24 cellular contexts compared by ENCODE assay signal in genomic region chr19:45025264-45025663, GRCh38. TPM values are rescaled to one million over a fixed set of nuclear protein-coding genes. Genes with fewer than 3 reads are reported as not detected.
DNase-seq lines count a peak whose midpoint lies in the region; ATAC-seq, FAIRE-seq and TF ChIP-seq lines count a peak whose summit lies in the region.
"Had no signal": no experiment of that assay in that cellular context is flagged by ENCODE, and none has a peak within 500 bp of the region (broad histone marks: within the 10 kb centered on the region; RNA-seq: fewer than 3 reads in every experiment).

No MANE protein-coding gene starts in this region.

- H4K20me1 ChIP-seq in GM12878 (ENCODE audit: control insufficient read depth, insufficient read depth) (no peaks in the 10 kb centered on the region), PC-3 (ENCODE audit: low read length) (no peaks in the 10 kb centered on the region)

- H3K79me1 ChIP-seq in neuronal stem cell (ENCODE audit: low read depth, low read length), result no peaks in the 10 kb centered on the region

- RAD21 ChIA-PET in GM12878 (lab: Charles Lee; ENCODE audit: unreplicated experiment), result no interaction called here

- H3K4ac ChIP-seq in neuronal stem cell (ENCODE audit: low read length), result no peak overlapping the region

- H3K14ac ChIP-seq in neuronal stem cell (ENCODE audit: low read length), result no peak overlapping the region

- CTCF ChIA-PET in GM12878 (lab: Yijun Ruan, JAX) (interaction anchor here (1.8 kb wide), 1 partner anchor 14 kb away, joined by 7 read pairs; the partner anchor contains the start of gene CLASRP), PC-3 (lab: Charles Lee) (no interaction called here)

- H3K4me1 ChIP-seq in GM12878 (ENCODE audit: control insufficient read depth, insufficient read depth, low read length), result no peaks in the 10 kb centered on the region
- H3K4me1 ChIP-seq in neuronal stem cell (ENCODE audit: control insufficient read depth in 2 of 2, insufficient read depth in 1 of 2, low read depth in 1 of 2, low read length in 2 of 2), result no peaks in the 10 kb centered on the region
- H3K4me1 ChIP-seq in PC-3 (ENCODE audit: insufficient read depth, low read length), result no peaks in the 10 kb centered on the region
- H3K4me1 ChIP-seq: A549, BE2C had no signal

- H3K9me2 ChIP-seq in PC-3 (replicated peaks; ENCODE audit: low read length), result no peaks in the 10 kb centered on the region

- POLR2A ChIA-PET in GM12878 (lab: Charles Lee) (no interaction called here), PC-3 (lab: Charles Lee; ENCODE audit: unreplicated experiment) (no interaction called here)

- WGBS in GM12878 (ENCODE audit: insufficient coverage, insufficient replicate concordance, low lambda C conversion rate, missing lambda C conversion rate), result 99% methylated on average over 9 of the region's 9 CpGs
- no CpG with 5 or more reads among the region's 9 CpGs for WGBS in neuronal stem cell (ENCODE audit: extremely low coverage in 2 of 2, insufficient read length in 2 of 2, insufficient replicate concordance in 1 of 2), 2 donors

- no peak overlapping the region for H3K27ac ChIP-seq in GM12878 (ENCODE audit: control insufficient read depth, insufficient read depth)
- no peak overlapping the region for H3K27ac ChIP-seq in neuronal stem cell (replicated peaks; ENCODE audit: low read length)
- H3K27ac ChIP-seq in PC-3 (ENCODE audit: low read length), result no peak overlapping the region
- H3K27ac ChIP-seq: A549; BLaER1 treated with 17β-estradiol and CSF1 and Interleukin-3, amounts not matched to agents 10 nM and 100 nM; GM23248 had no signal

- no peak overlapping the region for H4K8ac ChIP-seq in neuronal stem cell (ENCODE audit: low read depth, low read length)

- H3K27me3 ChIP-seq in GM12878 (replicated peaks in 1 of 2; ENCODE audit: control insufficient read depth in 2 of 2, insufficient read depth in 2 of 2, low read length in 1 of 2), result no peaks in the 10 kb centered on the region
- H3K27me3 ChIP-seq in neuronal stem cell (ENCODE audit: control insufficient read depth in 3 of 3, insufficient read depth in 3 of 3, low read depth in 1 of 3, low read length in 3 of 3), result no peaks in the 10 kb centered on the region
- H3K27me3 ChIP-seq in PC-3 (ENCODE audit: low read length), result no peaks in the 10 kb centered on the region
- H3K27me3 ChIP-seq: BE2C; BLaER1 treated with 17β-estradiol and CSF1 and Interleukin-3, amounts not matched to agents 10 nM and 100 nM had no signal

- peaks cover 8 to 12% of the 10 kb centered on the region in 2 experiments; a peak in 3 of 4 replicates for H3K36me3 ChIP-seq in GM12878 (ENCODE audit: control insufficient read depth in 2 of 2, insufficient read depth in 2 of 2, low read length in 1 of 2)
- no peaks in the 10 kb centered on the region for H3K36me3 ChIP-seq in neuronal stem cell (replicated peaks in 1 of 2; ENCODE audit: control insufficient read depth in 2 of 2, insufficient read depth in 2 of 2, low read length in 2 of 2)
- no peaks in the 10 kb centered on the region for H3K36me3 ChIP-seq in PC-3 (ENCODE audit: low read depth, low read length)
- H3K36me3 ChIP-seq: BE2C had no signal

- no peak overlapping the region for H2BK5ac ChIP-seq in neuronal stem cell (ENCODE audit: low read length)

- H3K79me2 ChIP-seq in GM12878 (ENCODE audit: control insufficient read depth, insufficient read depth, low read length), result no peaks in the 10 kb centered on the region
- no peaks in the 10 kb centered on the region for H3K79me2 ChIP-seq in PC-3 (ENCODE audit: low read length)

- H3K4me3 ChIP-seq in GM12878 (no peak overlapping the region), neuronal stem cell (ENCODE audit: low read length in 2 of 2) (no peak overlapping the region), PC-3 (ENCODE audit: low read length) (no peak overlapping the region)
- H3K4me3 ChIP-seq: A549; BLaER1 treated with 17β-estradiol and CSF1 and Interleukin-3, amounts not matched to agents 10 nM and 100 nM; GM23248 had no signal

- BruUV-seq in GM12878 (replicated peaks; lab: Mats Ljungman, UMichigan) (no TSS peak), PC-3 (replicated peaks; lab: Mats Ljungman, UMichigan) (no TSS peak)

- intact Hi-C loops in GM12878 (cut with micrococcal nuclease; ENCODE audit: unreplicated experiment), result no loop called here
- intact Hi-C loops in PC-3 (cut with micrococcal nuclease), result no loop called here

- peak overlapping the region; percentile 80 for H3K23ac ChIP-seq in neuronal stem cell (ENCODE audit: low read depth, low read length, poor library complexity)

- H2AK5ac ChIP-seq in neuronal stem cell (ENCODE audit: low read depth, low read length), result no peak overlapping the region

- TF ChIP-seq CTCF in GM12878 (IDR thresholded peaks at IDR 0.05 in 2 of 3, conservative IDR thresholded peaks at IDR 0.05 in 1 of 3; ENCODE audit: control insufficient read depth in 2 of 3, extremely low read depth in 1 of 3, insufficient read depth in 1 of 3, low read depth in 3 of 3, low read length in 3 of 3) (no peak), PC-3 (conservative IDR thresholded peaks at IDR 0.05; ENCODE audit: low read depth, low read length) (no peak)

- H3K18ac ChIP-seq in neuronal stem cell (ENCODE audit: low read length), result no peak overlapping the region

- no peak for FAIRE-seq in GM12878 (lab: Jason Lieb, UNC)
- FAIRE-seq: A549, D721Med, GM12892, GM19239 had no signal

- H4K91ac ChIP-seq in neuronal stem cell (ENCODE audit: low read depth, low read length, poor library complexity), result no peak overlapping the region

- H2BK12ac ChIP-seq in neuronal stem cell (ENCODE audit: low read length), result no peak overlapping the region

- ATAC-seq in GM12878 (no peak), esophagus mucosa (peak; percentile 31), PC-3 (no peak), GM19035 (IDR thresholded peaks at IDR 0.05; ENCODE audit: unreplicated experiment) (no peak)

- TF ChIP-seq RAD21 in GM12878 (IDR thresholded peaks at IDR 0.05; ENCODE audit: insufficient read depth, low read depth, low read length), result no peak

- no peak for DNase-seq in GM12878 (ENCODE audit: low read depth, low spot score)
- DNase-seq in neuronal stem cell (ENCODE audit: low spot score), result no peak
- DNase-seq in PC-3, result no peak
- DNase-seq in GOT3 (lab: John Stamatoyannopoulos, UW), result no peak
- DNase-seq: 8988T; ACHN; AML-193; BE2C; CD4-positive, alpha-beta T cell; CD8-positive, alpha-beta memory T cell; DMS 273 treated with DMSO at 0.1 percent for 48 hours; DMS79; GF-D8; GM23248; H7; HCEC 1CT had no signal

- peak; percentile 35; the same call in 1 of the 2 replicates for TF ChIP-seq POLR2A in GM12878 (IDR thresholded peaks at IDR 0.05; ENCODE audit: low read depth, low read length)

- H3K9me3 ChIP-seq in GM12878 (replicated peaks; ENCODE audit: control insufficient read depth, insufficient read depth, low read length), result no peaks in the 10 kb centered on the region
- peaks cover 0 to 2% of the 10 kb centered on the region in 2 donors for H3K9me3 ChIP-seq in neuronal stem cell (replicated peaks in 1 of 2; ENCODE audit: control insufficient read depth in 2 of 2, insufficient read depth in 1 of 2, low read depth in 1 of 2, low read length in 2 of 2)
- H3K9me3 ChIP-seq in PC-3 (ENCODE audit: low read length), result no peaks in the 10 kb centered on the region
- H3K9me3 ChIP-seq: A549, BE2C had no signal

- no peak overlapping the region for H2BK120ac ChIP-seq in neuronal stem cell (ENCODE audit: low read depth, low read length)

- no peaks in the 10 kb centered on the region for H3F3A ChIP-seq in PC-3 (ENCODE audit: low read length, unreplicated experiment)

- no peak for TF ChIP-seq EP300 in GM12878 (IDR thresholded peaks at IDR 0.05; ENCODE audit: borderline replicate concordance in 1 of 2, control insufficient read depth in 1 of 2, low read depth in 2 of 2, low read length in 2 of 2)

- H3K4me2 ChIP-seq in GM12878 (ENCODE audit: control insufficient read depth, insufficient read depth), result no peak overlapping the region
- no peak overlapping the region for H3K4me2 ChIP-seq in neuronal stem cell (ENCODE audit: insufficient read depth, low read length, poor library complexity, severe bottlenecking)
- no peak overlapping the region for H3K4me2 ChIP-seq in PC-3 (ENCODE audit: low read length)
- H3K4me2 ChIP-seq: A549; BLaER1 treated with 17β-estradiol and CSF1 and Interleukin-3, amounts not matched to agents 10 nM and 100 nM had no signal

- H2AFZ ChIP-seq in GM12878 (ENCODE audit: control insufficient read depth, low read depth, low read length) (no peak overlapping the region), neuronal stem cell (ENCODE audit: low read length) (no peak overlapping the region), PC-3 (ENCODE audit: low read length) (no peak overlapping the region)
- H2AFZ ChIP-seq: GM23248 had no signal

- SMC1A ChIA-PET in GM12878 (lab: Charles Lee; ENCODE audit: uncharacterized antibody, unreplicated experiment), result interaction anchor here (1.4 kb wide), 1 partner anchor 14 kb away, joined by 3 read pairs; the partner anchor contains the start of gene CLASRP

- in situ Hi-C loops in GM12878 (cut with MboI), result no loop called here

- H3K9ac ChIP-seq in GM12878 (ENCODE audit: control insufficient read depth, insufficient read depth, low read length) (no peak overlapping the region), neuronal stem cell (ENCODE audit: low read depth, low read length, poor library complexity) (no peak overlapping the region), PC-3 (ENCODE audit: low read length) (no peak overlapping the region)
- H3K9ac ChIP-seq: BLaER1 treated with 17β-estradiol and CSF1 and Interleukin-3, amounts not matched to agents 10 nM and 100 nM; GM23248 had no signal

- H2BK15ac ChIP-seq in neuronal stem cell (ENCODE audit: low read length), result no peak overlapping the region

RNA-seq across cellular contexts. Expression of gene CLASRP, which starts 13.6 kb away (rescaled TPM):
- total RNA-seq in GM12878 (2013; cell fraction: nucleolus; rRNA removed), result 116 and 141 TPM in 2 replicates
- total RNA-seq in GM12878 (2014; rRNA removed) (28.5 and 28.9 TPM in 2 replicates), GM12878 (2014; rRNA removed; fragmentation: Illumina TruSeq; extraction: Trizol) (31.9 and 33.6 TPM in 2 replicates), GM12878 (2021) (66.7 and 75.8 TPM in 2 replicates), esophagus mucosa (30.8 TPM), PC-3 (2014; rRNA removed) (32.3 and 38.9 TPM in 2 replicates)
- polyA plus RNA-seq in GM12878 (2011; ENCODE audit: low read depth), result 32.0 TPM
- polyA plus RNA-seq in GM12878 (2011; rRNA removed) (24.6 and 40.4 TPM in 2 replicates), GM12878 (2014; fragmentation: Illumina TruSeq; extraction: Trizol) (20.2 and 37.2 TPM in 2 replicates), GM12878 (2014; fragmentation: Nextera tagmentation; extraction: Ambion mirVana) (1 to 10 TPM in 1 of 2 experiments, under 1 TPM in 1; 0.68 to 2.3 TPM), GM12878 (2014; rRNA removed) (62.5 and 80.2 TPM in 2 replicates), GM12878 (2016; fragmentation: Nextera tagmentation; extraction: Ambion mirVana) (10 to 100 TPM; 18.5 to 23.6 TPM)
- polyA plus RNA-seq in GM12878 (2011; cell fraction: cytosol; rRNA removed), result 19.2 and 19.5 TPM in 2 replicates
- polyA plus RNA-seq in GM12878 (2011; cell fraction: nucleus; rRNA removed), result 208 and 258 TPM in 2 replicates
- polyA plus RNA-seq in GM12878 (2012), result 58.3 and 93.7 TPM in 2 replicates
- 23.8 and 26.4 TPM in 2 replicates for polyA minus RNA-seq in GM12878 (2011; rRNA and poly(A)+ RNA removed)
- polyA minus RNA-seq in GM12878 (2011; cell fraction: cytosol; rRNA and poly(A)+ RNA removed), result 7.9 and 9.6 TPM in 2 replicates
- 20.9 and 53.9 TPM in 2 replicates for polyA minus RNA-seq in GM12878 (2011; cell fraction: nucleus; rRNA and poly(A)+ RNA removed)
- polyA plus RNA-seq in neuronal stem cell (2013, experiment 1 of 2), result 37.0 TPM
- 35.8 TPM for polyA plus RNA-seq in neuronal stem cell (2013, experiment 2 of 2)

RNA-seq across cellular contexts. Expression of gene RELB, which starts 24.0 kb away (rescaled TPM):
- total RNA-seq in GM12878 (2013; cell fraction: nucleolus; rRNA removed), result 26.2 and 27.0 TPM in 2 replicates
- total RNA-seq in GM12878 (2014; rRNA removed) (14.6 and 22.8 TPM in 2 replicates), GM12878 (2014; rRNA removed; fragmentation: Illumina TruSeq; extraction: Trizol) (8.4 and 9.1 TPM in 2 replicates), GM12878 (2021) (43.4 and 43.8 TPM in 2 replicates), esophagus mucosa (6.6 TPM), PC-3 (2014; rRNA removed) (4.8 and 15.2 TPM in 2 replicates)
- 7.3 TPM for polyA plus RNA-seq in GM12878 (2011; ENCODE audit: low read depth)
- polyA plus RNA-seq in GM12878 (2011; rRNA removed) (9.9 and 20.6 TPM in 2 replicates), GM12878 (2014; fragmentation: Illumina TruSeq; extraction: Trizol) (3.6 and 5.6 TPM in 2 replicates), GM12878 (2014; fragmentation: Nextera tagmentation; extraction: Ambion mirVana) (1 to 10 TPM in 1 of 2 experiments, under 1 TPM in 1; 0.66 to 3.2 TPM), GM12878 (2014; rRNA removed) (27.9 and 38.9 TPM in 2 replicates), GM12878 (2016; fragmentation: Nextera tagmentation; extraction: Ambion mirVana) (10 to 100 TPM; 11.1 to 14.5 TPM)
- 34.4 and 43.0 TPM in 2 replicates for polyA plus RNA-seq in GM12878 (2011; cell fraction: cytosol; rRNA removed)
- polyA plus RNA-seq in GM12878 (2011; cell fraction: nucleus; rRNA removed), result 42.0 and 52.3 TPM in 2 replicates
- polyA plus RNA-seq in GM12878 (2012), result 27.3 and 32.8 TPM in 2 replicates
- polyA minus RNA-seq in GM12878 (2011; rRNA and poly(A)+ RNA removed), result 27.9 and 45.2 TPM in 2 replicates
- polyA minus RNA-seq in GM12878 (2011; cell fraction: cytosol; rRNA and poly(A)+ RNA removed), result 30.0 and 34.2 TPM in 2 replicates
- polyA minus RNA-seq in GM12878 (2011; cell fraction: nucleus; rRNA and poly(A)+ RNA removed), result 9.7 and 20.9 TPM in 2 replicates
- polyA plus RNA-seq in neuronal stem cell (2013, experiment 1 of 2), result 7.2 TPM
- polyA plus RNA-seq in neuronal stem cell (2013, experiment 2 of 2), result 7.2 TPM

RNA-seq across cellular contexts. Expression of gene ZNF296, which starts 51.0 kb away (rescaled TPM):
- 5.5 and 7.7 TPM in 2 replicates for total RNA-seq in GM12878 (2013; cell fraction: nucleolus; rRNA removed)
- total RNA-seq in GM12878 (2014; rRNA removed) (2.0 and 3.5 TPM in 2 replicates), GM12878 (2014; rRNA removed; fragmentation: Illumina TruSeq; extraction: Trizol) (0.83 and 0.98 TPM in 2 replicates), GM12878 (2021) (21.3 and 23.5 TPM in 2 replicates), esophagus mucosa (8.1 TPM), PC-3 (2014; rRNA removed) (0.52 and 2.4 TPM in 2 replicates)
- polyA plus RNA-seq in GM12878 (2011; ENCODE audit: low read depth), result 3.8 TPM
- polyA plus RNA-seq in GM12878 (2011; rRNA removed) (0.24 and 0.92 TPM in 2 replicates), GM12878 (2014; fragmentation: Illumina TruSeq; extraction: Trizol) (0.53 TPM in 1 of 2 replicates, not detected in the other), GM12878 (2014; fragmentation: Nextera tagmentation; extraction: Ambion mirVana) (under 1 TPM in 1 of 2 experiments, not detected in 1; 0.44 TPM), GM12878 (2014; rRNA removed) (7.5 and 11.8 TPM in 2 replicates), GM12878 (2016; fragmentation: Nextera tagmentation; extraction: Ambion mirVana) (10 to 100 TPM; 21.9 to 23.6 TPM)
- 2.8 and 2.9 TPM in 2 replicates for polyA plus RNA-seq in GM12878 (2011; cell fraction: cytosol; rRNA removed)
- 8.0 and 12.0 TPM in 2 replicates for polyA plus RNA-seq in GM12878 (2011; cell fraction: nucleus; rRNA removed)
- 12.1 and 14.3 TPM in 2 replicates for polyA plus RNA-seq in GM12878 (2012)
- 0.66 and 4.7 TPM in 2 replicates for polyA minus RNA-seq in GM12878 (2011; rRNA and poly(A)+ RNA removed)
- 7.4 and 9.8 TPM in 2 replicates for polyA minus RNA-seq in GM12878 (2011; cell fraction: cytosol; rRNA and poly(A)+ RNA removed)
- 3.3 and 9.2 TPM in 2 replicates for polyA minus RNA-seq in GM12878 (2011; cell fraction: nucleus; rRNA and poly(A)+ RNA removed)
- 1.2 TPM for polyA plus RNA-seq in neuronal stem cell (2013, experiment 1 of 2)
- 1.0 TPM for polyA plus RNA-seq in neuronal stem cell (2013, experiment 2 of 2)
- total RNA-seq: G401, GM23248 had no signal
- polyA plus RNA-seq: GM23248 had no signal

RNA-seq across cellular contexts. Expression of gene GEMIN7, which starts 53.8 kb away (rescaled TPM):
- total RNA-seq in GM12878 (2013; cell fraction: nucleolus; rRNA removed), result 29.8 and 32.3 TPM in 2 replicates
- 36.9 and 44.8 TPM in 2 replicates for total RNA-seq in GM12878 (2014; rRNA removed)
- total RNA-seq in GM12878 (2014; rRNA removed; fragmentation: Illumina TruSeq; extraction: Trizol), result 25.2 and 26.5 TPM in 2 replicates
- total RNA-seq in GM12878 (2021), result 42.4 and 45.0 TPM in 2 replicates
- 50.7 TPM for polyA plus RNA-seq in GM12878 (2011; ENCODE audit: low read depth)
- 27.5 and 43.3 TPM in 2 replicates for polyA plus RNA-seq in GM12878 (2011; rRNA removed)
- 75.3 and 80.0 TPM in 2 replicates for polyA plus RNA-seq in GM12878 (2011; cell fraction: cytosol; rRNA removed)
- polyA plus RNA-seq in GM12878 (2011; cell fraction: nucleus; rRNA removed), result 104 and 138 TPM in 2 replicates
- 42.3 and 52.6 TPM in 2 replicates for polyA plus RNA-seq in GM12878 (2012)
- polyA plus RNA-seq in GM12878 (2014; fragmentation: Illumina TruSeq; extraction: Trizol), result 11.7 and 21.1 TPM in 2 replicates
- polyA plus RNA-seq in GM12878 (2014; fragmentation: Nextera tagmentation; extraction: Ambion mirVana), result 10 to 100 TPM; 51.6 to 55.3 TPM
- 43.9 and 48.5 TPM in 2 replicates for polyA plus RNA-seq in GM12878 (2014; rRNA removed)
- 10 to 100 TPM; 75.5 to 76.7 TPM for polyA plus RNA-seq in GM12878 (2016; fragmentation: Nextera tagmentation; extraction: Ambion mirVana)
- polyA minus RNA-seq in GM12878 (2011; rRNA and poly(A)+ RNA removed), result 12.9 and 37.6 TPM in 2 replicates
- 13.3 and 22.1 TPM in 2 replicates for polyA minus RNA-seq in GM12878 (2011; cell fraction: cytosol; rRNA and poly(A)+ RNA removed)
- polyA minus RNA-seq in GM12878 (2011; cell fraction: nucleus; rRNA and poly(A)+ RNA removed), result 12.8 and 21.5 TPM in 2 replicates
- total RNA-seq in esophagus mucosa, result 18.7 TPM
- 19.2 TPM for polyA plus RNA-seq in neuronal stem cell (2013, experiment 1 of 2)
- 18.7 TPM for polyA plus RNA-seq in neuronal stem cell (2013, experiment 2 of 2)
- total RNA-seq in PC-3 (2014; rRNA removed), result 22.3 and 35.5 TPM in 2 replicates
